25 cellular contexts compared by ENCODE assay signal in genomic region chr20:19314619-19315018, GRCh38.
"Had no signal": no experiment of that assay in that cellular context is flagged by ENCODE, and none has a peak within 500 bp of the region (broad histone marks: within the 10 kb centered on the region; RNA-seq: fewer than 3 reads in every experiment).

No MANE protein-coding gene starts in this region.

- H3K9me3 Mint-ChIP-seq: activated B cell treated with CpG ODN at 0.5 μM for 24 hours; activated CD4-positive, alpha-beta memory T cell treated with anti-CD3 and anti-CD28 coated beads, Interleukin-2, amount 10 ng/mL, durations not matched to agents 7 days and 5 days; activated naive CD8-positive, alpha-beta T cell treated with anti-CD3 and anti-CD28 coated beads for 36 hours; central memory CD8-positive, alpha-beta T cell; mesothelial cell of epicardium had no signal

- H3K9me3 ChIP-seq: colonic mucosa, esophagus muscularis mucosa, prostate gland, thyroid gland, vagina had no signal

- H3K4me3 ChIP-seq: colonic mucosa, esophagus muscularis mucosa, hepatocyte, lung, prostate gland, thyroid gland, vagina had no signal

- H3K4me3 Mint-ChIP-seq: activated B cell treated with CpG ODN at 0.5 μM for 24 hours; activated CD4-positive, alpha-beta memory T cell treated with anti-CD3 and anti-CD28 coated beads, Interleukin-2, amount 10 ng/mL, durations not matched to agents 7 days and 5 days; activated CD8-positive, alpha-beta memory T cell treated with anti-CD3 and anti-CD28 coated beads, Interleukin-2, amount 10 ng/mL, durations not matched to agents 7 days and 5 days; activated naive CD8-positive, alpha-beta T cell treated with anti-CD3 and anti-CD28 coated beads for 36 hours; activated T-helper 17 cell treated with anti-CD3 and anti-CD28 coated beads, Interleukin-2, amount 50 U/mL, for 72 hours; central memory CD8-positive, alpha-beta T cell; mesothelial cell of epicardium had no signal

- DNase-seq: activated B cell treated with CpG ODN at 0.5 μM for 24 hours; activated CD4-positive, alpha-beta memory T cell treated with anti-CD3 and anti-CD28 coated beads, Interleukin-2, amount 10 ng/mL, durations not matched to agents 7 days and 5 days; activated CD4-positive, alpha-beta T cell treated with anti-CD3 and anti-CD28 coated beads for 48 hours; activated CD8-positive, alpha-beta memory T cell treated with anti-CD3 and anti-CD28 coated beads, Interleukin-2, amount 10 ng/mL, durations not matched to agents 7 days and 5 days; activated naive CD4-positive, alpha-beta T cell; activated naive CD8-positive, alpha-beta T cell treated with anti-CD3 and anti-CD28 coated beads for 36 hours; activated T-cell treated with anti-CD3 and anti-CD28 coated beads, Interleukin-2, amount 50 U/mL, for 1 hour; amniotic stem cell; colonic mucosa; right cardiac atrium; small intestine; stimulated activated naive CD4-positive, alpha-beta T cell treated with Interleukin-2 at 50 U/mL for 16 hours; T-helper 1 cell; T-helper 9 cell; thyroid gland had no signal

- H3K4me1 Mint-ChIP-seq: activated B cell treated with CpG ODN at 0.5 μM for 24 hours; activated CD4-positive, alpha-beta memory T cell treated with anti-CD3 and anti-CD28 coated beads, Interleukin-2, amount 10 ng/mL, durations not matched to agents 7 days and 5 days; activated T-helper 17 cell treated with anti-CD3 and anti-CD28 coated beads, Interleukin-2, amount 50 U/mL, for 72 hours; central memory CD8-positive, alpha-beta T cell had no signal

- H3K27ac Mint-ChIP-seq: activated B cell treated with CpG ODN at 0.5 μM for 24 hours; activated CD4-positive, alpha-beta memory T cell treated with anti-CD3 and anti-CD28 coated beads, Interleukin-2, amount 10 ng/mL, durations not matched to agents 7 days and 5 days; activated CD8-positive, alpha-beta memory T cell treated with anti-CD3 and anti-CD28 coated beads, Interleukin-2, amount 10 ng/mL, durations not matched to agents 7 days and 5 days; activated naive CD8-positive, alpha-beta T cell treated with anti-CD3 and anti-CD28 coated beads for 36 hours; activated T-helper 17 cell treated with anti-CD3 and anti-CD28 coated beads, Interleukin-2, amount 50 U/mL, for 72 hours; mesothelial cell of epicardium had no signal

- H3K27ac ChIP-seq: colonic mucosa, esophagus muscularis mucosa, hepatocyte, prostate gland, thyroid gland, vagina had no signal

- ATAC-seq: activated CD8-positive, alpha-beta memory T cell treated with anti-CD3 and anti-CD28 coated beads, Interleukin-2, amount 10 ng/mL, durations not matched to agents 7 days and 5 days; activated T-helper 17 cell treated with anti-CD3 and anti-CD28 coated beads, Interleukin-2, amount 50 U/mL, for 72 hours; left lobe of liver; right cardiac atrium; SK-N-SH treated with all-trans-retinoic acid at 6 μM for 48 hours had no signal

- H3K36me3 ChIP-seq: colonic mucosa, esophagus muscularis mucosa, prostate gland, thyroid gland, vagina had no signal

- H3K27me3 ChIP-seq: colonic mucosa, esophagus muscularis mucosa, hepatocyte, thyroid gland, vagina had no signal

- H3K4me1 ChIP-seq: colonic mucosa, prostate gland had no signal

- H3K27me3 Mint-ChIP-seq: activated CD4-positive, alpha-beta memory T cell treated with anti-CD3 and anti-CD28 coated beads, Interleukin-2, amount 10 ng/mL, durations not matched to agents 7 days and 5 days; activated CD8-positive, alpha-beta memory T cell treated with anti-CD3 and anti-CD28 coated beads, Interleukin-2, amount 10 ng/mL, durations not matched to agents 7 days and 5 days; central memory CD8-positive, alpha-beta T cell had no signal

- H3K36me3 Mint-ChIP-seq: activated CD8-positive, alpha-beta memory T cell treated with anti-CD3 and anti-CD28 coated beads, Interleukin-2, amount 10 ng/mL, durations not matched to agents 7 days and 5 days; activated naive CD8-positive, alpha-beta T cell treated with anti-CD3 and anti-CD28 coated beads for 36 hours; mesothelial cell of epicardium had no signal
